In the genomic region with DNA sequence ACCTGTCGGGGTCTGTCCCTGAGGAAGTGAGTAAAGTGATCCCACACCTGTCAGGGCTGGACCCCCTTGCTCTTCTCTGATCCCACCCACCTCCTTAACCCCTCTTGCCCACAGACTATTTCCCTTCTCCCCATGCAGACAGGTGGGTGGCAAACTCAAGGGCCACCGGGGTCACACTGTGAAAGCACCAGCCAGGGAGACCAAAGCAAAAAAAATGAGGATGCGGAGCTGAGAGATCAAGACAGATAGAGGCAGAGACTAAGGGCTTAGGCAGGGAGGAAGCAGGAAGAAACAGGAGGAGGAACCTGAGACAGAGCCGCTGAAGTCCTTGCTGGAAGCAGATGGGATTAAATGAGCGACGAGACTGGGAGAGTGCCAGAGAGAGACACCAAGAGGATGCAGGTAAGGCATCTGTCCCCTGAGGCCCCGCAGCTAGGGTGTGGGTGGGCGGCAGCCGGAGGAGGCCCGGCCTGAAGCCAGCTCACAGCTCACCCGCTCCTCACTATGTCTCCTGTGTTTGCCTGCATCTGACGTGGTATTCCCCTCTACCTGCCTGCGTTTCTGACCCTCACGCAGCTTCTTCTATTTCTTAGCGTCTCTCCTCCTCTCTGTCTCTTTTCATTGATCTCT, we compare ENCODE assay signal across 8 cellular contexts. TPM values are rescaled to one million over a fixed set of nuclear protein-coding genes. Genes with fewer than 3 reads are reported as not detected.
DNase-seq lines count a peak whose midpoint lies in the region; ATAC-seq and TF ChIP-seq lines count a peak whose summit lies in the region.

No MANE protein-coding gene starts in this region.

- H3K4me3 ChIP-seq in SK-N-SH (ENCODE audit: low read depth in 2 of 2, low read length in 1 of 2) (peak overlapping the region; percentile 42 to 57; a peak in 3 of 4 replicates), iPS-15b (ENCODE audit: low read depth, low read length) (peak overlapping the region; percentile 65)

- no peak for TF ChIP-seq EP300 in SK-N-SH (IDR thresholded peaks at IDR 0.05; ENCODE audit: borderline replicate concordance in 1 of 2, low read depth in 1 of 2, low read length in 1 of 2)

- DNase-seq in SK-N-SH (no peak), activated B cell treated with CpG ODN at 0.5 μM for 24 hours (no peak), substantia nigra (lab: John Stamatoyannopoulos, UW) (peak in 3 of 49 donors; percentile 0 to 16 (median 15)), NOMO-1 treated with dmso at 0.1 percent for 144 hours (lab: John Stamatoyannopoulos, UW; ENCODE audit: unreplicated experiment) (no peak), islet precursor cell (no peak)

- H3K27ac Mint-ChIP-seq in activated B cell treated with CpG ODN at 0.5 μM for 24 hours = peak overlapping the region; percentile 57

- CTCF ChIA-PET in SK-N-SH (lab: Yijun Ruan, JAX) = no interaction called here
- CTCF ChIA-PET in activated B cell treated with CpG ODN at 0.5 μM for 24 hours (lab: Charles Lee) = interaction anchor here (1.0 to 3.0 kb wide), 3 partner anchors 50 to 214 kb away, joined by 3 to 17 read pairs (median 9); no protein-coding TSS in a partner anchor

- no peak overlapping the region; a peak in 1 of 4 replicates for H3K27ac ChIP-seq in SK-N-SH (ENCODE audit: low read depth in 2 of 2, low read length in 1 of 2)
- H3K27ac ChIP-seq in substantia nigra (ENCODE audit: low read depth, low read length, poor library complexity, severe bottlenecking) = peak overlapping the region; percentile 55

- H3K79me2 ChIP-seq in SK-N-SH (ENCODE audit: insufficient read depth) = no peaks in the 10 kb centered on the region

- H3K27me3 ChIP-seq in SK-N-SH (ENCODE audit: insufficient read depth) = peaks cover 20% of the 10 kb centered on the region; the same call in 1 of the 2 replicates
- no peaks in the 10 kb centered on the region for H3K27me3 ChIP-seq in iPS-15b (ENCODE audit: control insufficient read depth, insufficient read depth, low read length)

- H3K36me3 Mint-ChIP-seq in activated B cell treated with CpG ODN at 0.5 μM for 24 hours (ENCODE audit: low read depth) = peaks cover 10% of the 10 kb centered on the region

- H3K9ac ChIP-seq in SK-N-SH (peak overlapping the region; percentile 54; the same call in 1 of the 2 replicates), iPS-15b (ENCODE audit: low read depth, low read length) (no peak overlapping the region)

- H3K4me1 ChIP-seq in SK-N-SH (ENCODE audit: control insufficient read depth in 1 of 2, insufficient read depth in 2 of 2, low read depth in 1 of 2, low read length in 1 of 2) (peaks cover 0 to 7% of the 10 kb centered on the region in 2 experiments; a peak in 1 of 4 replicates), iPS-15b (ENCODE audit: control insufficient read depth, insufficient read depth, low read length) (peaks cover 2% of the 10 kb centered on the region)

- H4K20me1 ChIP-seq in SK-N-SH (ENCODE audit: insufficient read depth) = no peaks in the 10 kb centered on the region

- POLR2A ChIA-PET in SK-N-SH (lab: Yijun Ruan, JAX) (interaction anchor here (1.5 kb wide), 1 partner anchor 21 kb away, joined by 3 read pairs; a partner anchor contains a TSS), activated B cell treated with CpG ODN at 0.5 μM for 24 hours (lab: Charles Lee) (interaction anchor here (0.8 to 2.6 kb wide), 8 partner anchors 21 to 214 kb away, joined by 3 to 51 read pairs (median 7); a partner anchor contains a TSS)

- peak overlapping the region; percentile 59; the same call in 1 of the 2 replicates for H2AFZ ChIP-seq in SK-N-SH (ENCODE audit: low read depth)

- H3K9me2 ChIP-seq in SK-N-SH = no peaks in the 10 kb centered on the region

- peaks cover 16% of the 10 kb centered on the region for H3K4me1 Mint-ChIP-seq in activated B cell treated with CpG ODN at 0.5 μM for 24 hours

- no peaks in the 10 kb centered on the region for H3K9me3 ChIP-seq in SK-N-SH
- no peaks in the 10 kb centered on the region for H3K9me3 ChIP-seq in iPS-15b (ENCODE audit: control insufficient read depth, insufficient read depth, low read length)

- H3K27me3 Mint-ChIP-seq in activated B cell treated with CpG ODN at 0.5 μM for 24 hours = no peaks in the 10 kb centered on the region

- peaks cover 3% of the 10 kb centered on the region for H3F3A ChIP-seq in SK-N-SH (replicated peaks; ENCODE audit: insufficient read depth)

- H3K9me3 Mint-ChIP-seq in activated B cell treated with CpG ODN at 0.5 μM for 24 hours = no peaks in the 10 kb centered on the region

- intact Hi-C loops in activated B cell treated with CpG ODN at 0.5 μM for 24 hours (cut with micrococcal nuclease) = loop anchor here (2.0 to 5.0 kb wide), 3 partner anchors 26 to 243 kb away; no protein-coding TSS in a partner anchor

- TF ChIP-seq CTCF in SK-N-SH (IDR thresholded peaks at IDR 0.05) = no peak
- TF ChIP-seq CTCF in activated B cell treated with CpG ODN at 0.5 μM for 24 hours (IDR thresholded peaks at IDR 0.05) = no peak

- no peak for TF ChIP-seq RAD21 in SK-N-SH (IDR thresholded peaks at IDR 0.05; ENCODE audit: low read length)

- ATAC-seq in SK-N-SH treated with all-trans-retinoic acid at 6 μM for 48 hours = no peak
- ATAC-seq in activated B cell treated with CpG ODN at 0.5 μM for 24 hours (ENCODE audit: low read depth) = no peak
- no peak for ATAC-seq in HG03175 (IDR thresholded peaks at IDR 0.05; ENCODE audit: unreplicated experiment)

- 57% methylated on average over 12 of the region's 15 CpGs for WGBS in SK-N-SH (ENCODE audit: low lambda C conversion rate)

- H3K4me2 ChIP-seq in SK-N-SH = peak overlapping the region; percentile 76; the same call in 1 of the 2 replicates

- peaks cover 0 to 2% of the 10 kb centered on the region in 2 experiments for H3K36me3 ChIP-seq in SK-N-SH (replicated peaks in 1 of 2; ENCODE audit: control insufficient read depth in 1 of 2, insufficient read depth in 2 of 2, low read length in 1 of 2)
- peaks cover 10% of the 10 kb centered on the region for H3K36me3 ChIP-seq in iPS-15b (ENCODE audit: control insufficient read depth, insufficient read depth, low read length)

- peak overlapping the region; percentile 82 for H3K4me3 Mint-ChIP-seq in activated B cell treated with CpG ODN at 0.5 μM for 24 hours

TF ChIP-seq in SK-N-SH, 30 proteins besides CTCF, POLR2A, EP300 and RAD21 (continues in another document):
- TF ChIP-seq TEAD4 (IDR thresholded peaks at IDR 0.05; ENCODE audit: borderline replicate concordance, insufficient read depth) (no peak), RCOR1 (IDR thresholded peaks at IDR 0.05; ENCODE audit: low read length) (no peak), MXI1 (IDR thresholded peaks at IDR 0.05; ENCODE audit: low read depth, low read length) (no peak)
- TF ChIP-seq, protein P1, sequence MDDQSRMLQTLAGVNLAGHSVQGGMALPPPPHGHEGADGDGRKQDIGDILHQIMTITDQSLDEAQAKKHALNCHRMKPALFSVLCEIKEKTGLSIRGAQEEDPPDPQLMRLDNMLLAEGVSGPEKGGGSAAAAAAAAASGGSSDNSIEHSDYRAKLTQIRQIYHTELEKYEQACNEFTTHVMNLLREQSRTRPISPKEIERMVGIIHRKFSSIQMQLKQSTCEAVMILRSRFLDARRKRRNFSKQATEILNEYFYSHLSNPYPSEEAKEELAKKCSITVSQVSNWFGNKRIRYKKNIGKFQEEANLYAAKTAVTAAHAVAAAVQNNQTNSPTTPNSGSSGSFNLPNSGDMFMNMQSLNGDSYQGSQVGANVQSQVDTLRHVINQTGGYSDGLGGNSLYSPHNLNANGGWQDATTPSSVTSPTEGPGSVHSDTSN (IDR thresholded peaks at IDR 0.05) = no peak
- TF ChIP-seq, protein P2, sequence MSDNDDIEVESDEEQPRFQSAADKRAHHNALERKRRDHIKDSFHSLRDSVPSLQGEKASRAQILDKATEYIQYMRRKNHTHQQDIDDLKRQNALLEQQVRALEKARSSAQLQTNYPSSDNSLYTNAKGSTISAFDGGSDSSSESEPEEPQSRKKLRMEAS (IDR thresholded peaks at IDR 0.05; ENCODE audit: low read depth) = no peak

TF ChIP-seq in SK-N-SH treated with all-trans-retinoic acid at 6 μM for 48 hours, 23 proteins besides CTCF, POLR2A, EP300 and RAD21 (continues in another document):
- TF ChIP-seq, protein P3, sequence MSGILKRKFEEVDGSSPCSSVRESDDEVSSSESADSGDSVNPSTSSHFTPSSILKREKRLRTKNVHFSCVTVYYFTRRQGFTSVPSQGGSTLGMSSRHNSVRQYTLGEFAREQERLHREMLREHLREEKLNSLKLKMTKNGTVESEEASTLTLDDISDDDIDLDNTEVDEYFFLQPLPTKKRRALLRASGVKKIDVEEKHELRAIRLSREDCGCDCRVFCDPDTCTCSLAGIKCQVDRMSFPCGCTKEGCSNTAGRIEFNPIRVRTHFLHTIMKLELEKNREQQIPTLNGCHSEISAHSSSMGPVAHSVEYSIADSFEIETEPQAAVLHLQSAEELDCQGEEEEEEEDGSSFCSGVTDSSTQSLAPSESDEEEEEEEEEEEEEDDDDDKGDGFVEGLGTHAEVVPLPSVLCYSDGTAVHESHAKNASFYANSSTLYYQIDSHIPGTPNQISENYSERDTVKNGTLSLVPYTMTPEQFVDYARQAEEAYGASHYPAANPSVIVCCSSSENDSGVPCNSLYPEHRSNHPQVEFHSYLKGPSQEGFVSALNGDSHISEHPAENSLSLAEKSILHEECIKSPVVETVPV (CRISPR knock-in tag; IDR thresholded peaks at IDR 0.05) = no peak
- TF ChIP-seq TCF4 (CRISPR knock-in tag; IDR thresholded peaks at IDR 0.05; ENCODE audit: borderline replicate concordance) = no peak
- TF ChIP-seq PPARA (CRISPR knock-in tag; IDR thresholded peaks at IDR 0.05; ENCODE audit: borderline replicate concordance) = no peak
- TF ChIP-seq ARNTL (CRISPR knock-in tag; IDR thresholded peaks at IDR 0.05; ENCODE audit: borderline replicate concordance, low read depth) = no peak

RNA-seq across cellular contexts. Expression of a gene that starts 7.2 kb away (rescaled TPM):
- 81.0 and 87.0 TPM in 2 replicates for polyA plus RNA-seq in SK-N-SH (2012; rRNA removed)
- 43.9 and 59.3 TPM in 2 replicates for polyA plus RNA-seq in SK-N-SH (2012; cell fraction: cytosol; rRNA removed)
- polyA plus RNA-seq in SK-N-SH (2012; cell fraction: nucleus; rRNA removed) = 59.3 and 62.7 TPM in 2 replicates
- total RNA-seq in activated B cell treated with CpG ODN at 0.5 μM for 24 hours = 47.8 and 52.6 TPM in 2 replicates

RNA-seq across cellular contexts. Expression of a gene that starts 7.3 kb away (rescaled TPM):
- polyA plus RNA-seq in SK-N-SH (2012; rRNA removed) = 67.2 and 113 TPM in 2 replicates
- 68.1 and 75.0 TPM in 2 replicates for polyA plus RNA-seq in SK-N-SH (2012; cell fraction: cytosol; rRNA removed)
- 175 and 179 TPM in 2 replicates for polyA plus RNA-seq in SK-N-SH (2012; cell fraction: nucleus; rRNA removed)
- total RNA-seq in activated B cell treated with CpG ODN at 0.5 μM for 24 hours = 81.6 and 91.5 TPM in 2 replicates

RNA-seq across cellular contexts. Expression of a gene that starts 21.0 kb away (rescaled TPM):
- 71.3 and 79.3 TPM in 2 replicates for polyA plus RNA-seq in SK-N-SH (2012; rRNA removed)
- 44.0 and 51.9 TPM in 2 replicates for polyA plus RNA-seq in SK-N-SH (2012; cell fraction: cytosol; rRNA removed)
- polyA plus RNA-seq in SK-N-SH (2012; cell fraction: nucleus; rRNA removed) = 59.9 and 70.5 TPM in 2 replicates
- 17.3 and 18.4 TPM in 2 replicates for total RNA-seq in activated B cell treated with CpG ODN at 0.5 μM for 24 hours

RNA-seq across cellular contexts. Expression of a gene that starts 28.4 kb away (rescaled TPM):
- 12.3 and 14.5 TPM in 2 replicates for polyA plus RNA-seq in SK-N-SH (2012; rRNA removed)
- 8.6 and 9.4 TPM in 2 replicates for polyA plus RNA-seq in SK-N-SH (2012; cell fraction: cytosol; rRNA removed)
- 25.4 and 34.3 TPM in 2 replicates for polyA plus RNA-seq in SK-N-SH (2012; cell fraction: nucleus; rRNA removed)
- total RNA-seq in activated B cell treated with CpG ODN at 0.5 μM for 24 hours = 321 and 351 TPM in 2 replicates

RNA-seq across cellular contexts. Expression of a gene that starts 55.0 kb away (rescaled TPM):
- polyA plus RNA-seq in SK-N-SH (2012; rRNA removed) = 24.8 and 35.0 TPM in 2 replicates
- 16.4 and 27.1 TPM in 2 replicates for polyA plus RNA-seq in SK-N-SH (2012; cell fraction: cytosol; rRNA removed)
- polyA plus RNA-seq in SK-N-SH (2012; cell fraction: nucleus; rRNA removed) = 11.9 and 42.6 TPM in 2 replicates
- total RNA-seq in activated B cell treated with CpG ODN at 0.5 μM for 24 hours = not detected in 2 replicates
